In the genomic region with DNA sequence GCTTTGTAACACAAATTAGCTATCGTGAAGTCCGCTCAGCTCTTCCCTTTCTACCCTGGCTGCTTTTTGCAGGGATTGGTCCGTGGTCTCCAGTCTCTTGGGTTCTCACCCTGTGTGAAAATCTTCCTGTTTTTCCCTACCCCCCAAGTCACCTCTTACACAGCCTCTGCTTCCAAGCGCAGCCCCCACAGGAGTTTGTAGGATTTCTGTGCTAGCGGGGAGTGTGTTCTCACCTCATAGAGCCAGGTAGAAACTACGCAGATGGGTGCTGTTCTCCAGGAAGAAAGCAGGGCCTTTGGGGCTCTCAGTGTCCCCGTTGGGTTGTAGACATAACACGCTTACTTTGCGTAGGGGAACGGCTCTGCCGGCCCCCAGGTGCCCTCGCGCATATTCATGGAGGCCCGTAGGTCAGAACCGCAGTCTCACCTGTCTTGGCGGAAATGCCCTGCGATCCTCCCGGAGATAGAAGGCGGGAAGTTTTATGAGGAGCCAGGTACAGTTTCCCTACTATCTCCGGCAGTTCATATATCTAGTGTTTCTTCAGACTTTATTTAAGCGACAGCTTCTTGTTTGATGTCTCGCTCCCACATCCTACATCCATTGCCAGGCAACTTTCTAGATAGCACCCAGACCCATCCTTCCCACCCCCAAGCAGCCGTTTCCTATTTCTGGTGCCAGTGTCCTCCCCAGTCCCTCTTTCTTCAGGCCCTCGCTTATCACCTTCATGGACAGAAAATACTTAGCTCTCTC, we compare ENCODE assay signal across 8 cellular contexts. TPM values are rescaled to one million over a fixed set of nuclear protein-coding genes. Genes with fewer than 3 reads are reported as not detected.
DNase-seq lines count a peak whose midpoint lies in the region; TF ChIP-seq lines count a peak whose summit lies in the region.
"Not testable (repeated sequence)": the region's sequence is repeated elsewhere in the genome, so short reads cannot be mapped to it uniquely, and the experiment has no call there.

No MANE protein-coding gene starts in this region.

- not testable (repeated sequence) for H2AFZ ChIP-seq in SU-DHL-6 (ENCODE audit: low read depth, low read length, severe bottlenecking)

- H3F3A ChIP-seq in SU-DHL-6 (ENCODE audit: insufficient read depth), result peaks cover 36% of the 10 kb centered on the region

- H3K9me3 ChIP-seq in CD4-positive, alpha-beta memory T cell (ENCODE audit: control insufficient read depth in 1 of 2, low read length in 2 of 2); HEK293 (ENCODE audit: control insufficient read depth, insufficient read depth, low read depth, low read length); SU-DHL-6 (ENCODE audit: insufficient read depth, low read length); esophagus muscularis mucosa: not testable (repeated sequence)

- not testable (repeated sequence) for TF ChIP-seq POLR2A in esophagus muscularis mucosa (IDR thresholded peaks at IDR 0.05; ENCODE audit: low read depth)

- not testable (repeated sequence) for TF ChIP-seq CTCF in HEK293 (tag by site-specific recombination; IDR thresholded peaks at IDR 0.05); SU-DHL-6 (IDR thresholded peaks at IDR 0.05; ENCODE audit: insufficient read depth, low read length, poor library complexity, severe bottlenecking); esophagus muscularis mucosa (IDR thresholded peaks at IDR 0.05)

- intact Hi-C loops in CD4-positive, alpha-beta memory T cell (cut with micrococcal nuclease), result loop anchor here (1.0 kb wide), 1 partner anchor 8 kb away; no protein-coding TSS in a partner anchor
- intact Hi-C loops in esophagus muscularis mucosa (cut with DNase I), result not testable (repeated sequence)

- POLR2A ChIA-PET in CD4-positive, alpha-beta memory T cell (lab: Charles Lee; ENCODE audit: partially characterized antibody), result interaction anchor here (0.7 to 3.4 kb wide), 3 partner anchors 9 to 126 kb away, joined by 3 to 75 read pairs (median 4); no protein-coding TSS in a partner anchor
- POLR2A ChIA-PET in HEK293 (lab: Yijun Ruan, JAX), result interaction anchor here (1.0 kb wide), 1 partner anchor 8 kb away, joined by 4 read pairs; no protein-coding TSS in a partner anchor

- not testable (repeated sequence) for H3K79me2 ChIP-seq in SU-DHL-6 (ENCODE audit: insufficient read depth, low read length)

- peak overlapping the region; percentile 92 to 100 (median 100) for H3K27ac Mint-ChIP-seq in CD4-positive, alpha-beta memory T cell

- H3K36me3 ChIP-seq in CD4-positive, alpha-beta memory T cell (ENCODE audit: insufficient read depth, low read length); HEK293 (ENCODE audit: control insufficient read depth in 2 of 2, insufficient read depth in 1 of 2, low read length in 2 of 2); SU-DHL-6 (ENCODE audit: low read length); esophagus muscularis mucosa: not testable (repeated sequence)

- WGBS in esophagus muscularis mucosa, result 31% methylated on average over 17 of the region's 24 CpGs

- not testable (repeated sequence) for H3K9me2 ChIP-seq in SU-DHL-6 (replicated peaks; ENCODE audit: insufficient read depth, low read length)

- peak overlapping the region; percentile 75 to 89 (median 82) for H3K4me3 Mint-ChIP-seq in CD4-positive, alpha-beta memory T cell

- peaks cover 18 to 42% (median 27%) of the 10 kb centered on the region in 4 donors for H3K4me1 Mint-ChIP-seq in CD4-positive, alpha-beta memory T cell

- peak; percentile 64 to 72 (median 69) for DNase-seq in CD4-positive, alpha-beta memory T cell
- DNase-seq in NCI-H1694 treated with DMSO at 0.1 percent for 48 hours (lab: John Stamatoyannopoulos, UW) (peak; percentile 54), myocyte (ENCODE audit: low read depth) (peak; percentile 57)
- peak; percentile 91 for DNase-seq in activated effector memory CD4-positive, alpha-beta T cell treated with anti-CD3 and anti-CD28 coated beads, Interleukin-2, amount 50 U/mL, for 16 hours
- not testable (repeated sequence) for DNase-seq in esophagus muscularis mucosa (ENCODE audit: extremely low spot score)
- peak; percentile 46 to 59 for DNase-seq in stimulated activated CD8-positive, alpha-beta memory T cell treated with anti-CD3 and anti-CD28 coated beads, Interleukin-2, amount 100 ng/mL, for 48 hours (ENCODE audit: low read depth in 2 of 2)

- H3K27me3 Mint-ChIP-seq in CD4-positive, alpha-beta memory T cell, result not testable (repeated sequence)

- TF ChIP-seq EP300 in esophagus muscularis mucosa (IDR thresholded peaks at IDR 0.05), result not testable (repeated sequence)

- H3K4me3 ChIP-seq in CD4-positive, alpha-beta memory T cell (ENCODE audit: low read length in 2 of 2), result peak overlapping the region; percentile 17 to 45
- H3K4me3 ChIP-seq in HEK293 (ENCODE audit: low read depth, low read length) (peak overlapping the region; percentile 6), SU-DHL-6 (ENCODE audit: insufficient read depth, low read length, poor library complexity, severe bottlenecking) (peak overlapping the region; percentile 6), esophagus muscularis mucosa (peak overlapping the region; percentile 26 to 49 (median 40))

- CTCF ChIA-PET in CD4-positive, alpha-beta memory T cell (lab: Charles Lee; ENCODE audit: partially characterized antibody); HEK293 (lab: Yijun Ruan, JAX): not testable (repeated sequence)

- peak overlapping the region; percentile 85 for H3K27ac ChIP-seq in CD4-positive, alpha-beta memory T cell (ENCODE audit: low read depth, low read length)
- H3K27ac ChIP-seq in HEK293 (ENCODE audit: extremely low read depth, low read depth, low read length) (peak overlapping the region; percentile 48), SU-DHL-6 (ENCODE audit: low read depth, low read length) (peak overlapping the region; percentile 75), esophagus muscularis mucosa (replicated peaks in 1 of 4) (peak overlapping the region; percentile 77 to 90 (median 84))

- not testable (repeated sequence) for H3K9me3 Mint-ChIP-seq in CD4-positive, alpha-beta memory T cell

- H3K9ac ChIP-seq in SU-DHL-6 (ENCODE audit: low read length), result peak overlapping the region; percentile 40

- H3K4me2 ChIP-seq in SU-DHL-6 (ENCODE audit: low read depth, low read length, poor library complexity, severe bottlenecking), result peak overlapping the region; percentile 46

- H3K27me3 ChIP-seq in CD4-positive, alpha-beta memory T cell (ENCODE audit: insufficient read depth, low read length); SU-DHL-6 (ENCODE audit: low read length); esophagus muscularis mucosa: not testable (repeated sequence)

- H4K20me1 ChIP-seq in SU-DHL-6 (ENCODE audit: low read depth, low read length), result not testable (repeated sequence)

- H3K36me3 Mint-ChIP-seq in CD4-positive, alpha-beta memory T cell, result not testable (repeated sequence)

- peaks cover 22% of the 10 kb centered on the region for H3K4me1 ChIP-seq in CD4-positive, alpha-beta memory T cell (ENCODE audit: insufficient read depth, low read length)
- not testable (repeated sequence) for H3K4me1 ChIP-seq in HEK293 (ENCODE audit: control insufficient read depth, insufficient read depth, low read length)
- H3K4me1 ChIP-seq in esophagus muscularis mucosa, result peaks cover 3 to 11% (median 9%) of the 10 kb centered on the region in 4 donors

TF ChIP-seq in HEK293, 187 proteins besides CTCF, POLR2A, EP300 and RAD21:
- TF ChIP-seq, protein P1, sequence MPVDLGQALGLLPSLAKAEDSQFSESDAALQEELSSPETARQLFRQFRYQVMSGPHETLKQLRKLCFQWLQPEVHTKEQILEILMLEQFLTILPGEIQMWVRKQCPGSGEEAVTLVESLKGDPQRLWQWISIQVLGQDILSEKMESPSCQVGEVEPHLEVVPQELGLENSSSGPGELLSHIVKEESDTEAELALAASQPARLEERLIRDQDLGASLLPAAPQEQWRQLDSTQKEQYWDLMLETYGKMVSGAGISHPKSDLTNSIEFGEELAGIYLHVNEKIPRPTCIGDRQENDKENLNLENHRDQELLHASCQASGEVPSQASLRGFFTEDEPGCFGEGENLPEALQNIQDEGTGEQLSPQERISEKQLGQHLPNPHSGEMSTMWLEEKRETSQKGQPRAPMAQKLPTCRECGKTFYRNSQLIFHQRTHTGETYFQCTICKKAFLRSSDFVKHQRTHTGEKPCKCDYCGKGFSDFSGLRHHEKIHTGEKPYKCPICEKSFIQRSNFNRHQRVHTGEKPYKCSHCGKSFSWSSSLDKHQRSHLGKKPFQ (tag by site-specific recombination; IDR thresholded peaks at IDR 0.05), result 0 out of 2 replicates have a peak, but pooled peaks have one; percentile 15
- TF ChIP-seq, protein P2, sequence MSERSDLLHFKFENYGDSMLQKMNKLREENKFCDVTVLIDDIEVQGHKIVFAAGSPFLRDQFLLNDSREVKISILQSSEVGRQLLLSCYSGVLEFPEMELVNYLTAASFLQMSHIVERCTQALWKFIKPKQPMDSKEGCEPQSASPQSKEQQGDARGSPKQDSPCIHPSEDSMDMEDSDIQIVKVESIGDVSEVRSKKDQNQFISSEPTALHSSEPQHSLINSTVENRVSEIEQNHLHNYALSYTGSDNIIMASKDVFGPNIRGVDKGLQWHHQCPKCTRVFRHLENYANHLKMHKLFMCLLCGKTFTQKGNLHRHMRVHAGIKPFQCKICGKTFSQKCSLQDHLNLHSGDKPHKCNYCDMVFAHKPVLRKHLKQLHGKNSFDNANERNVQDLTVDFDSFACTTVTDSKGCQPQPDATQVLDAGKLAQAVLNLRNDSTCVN (tag by site-specific recombination; optimal IDR thresholded peaks at IDR 0.05), result peak; percentile 18

RNA-seq across cellular contexts. Expression of a gene that starts 0.7 kb away (rescaled TPM):
- total RNA-seq in CD4-positive, alpha-beta memory T cell, result 1,000 to 10,000 TPM; 3,010 to 3,866 TPM
- not detected for polyA plus RNA-seq in CD4-positive, alpha-beta memory T cell
- total RNA-seq in esophagus muscularis mucosa (under 1 TPM in 2 of 4 donors, not detected in 2; under 0.01 TPM), myocyte (not detected in 2 replicates)
- 10.5 TPM for polyA plus RNA-seq in myocyte (2012)

RNA-seq across cellular contexts. Expression of a gene that starts 25.2 kb away (rescaled TPM):
- 10 to 100 TPM; 84.9 to 91.7 TPM for total RNA-seq in CD4-positive, alpha-beta memory T cell
- 1 to 10 TPM in 1 of 2 donors, under 1 TPM in 1; 0.77 to 8.4 TPM for polyA plus RNA-seq in CD4-positive, alpha-beta memory T cell
- total RNA-seq in esophagus muscularis mucosa, result 10 to 100 TPM; 17.6 to 36.3 (median 23.0) TPM
- 10.6 and 11.8 TPM in 2 replicates for total RNA-seq in myocyte
- 13.3 TPM for polyA plus RNA-seq in myocyte (2012)

Comparison
In these comparisons a context has a peak if more than half of its experiments do, and no peak if none do; other contexts are left out.
1. RNA of a gene that starts 0.7 kb away (total RNA-seq): 3,010 to 3,866 TPM in CD4-positive, alpha-beta memory T cell; under 0.01 TPM in esophagus muscularis mucosa and not detected in myocyte; every median in the first group is over 1,000 times any median in the second.
2. Peak in every context shown above with its lines, with median percentiles within 50 percentile points of each other: H3K27ac ChIP-seq and H3K4me3 ChIP-seq.